In the genomic region with DNA sequence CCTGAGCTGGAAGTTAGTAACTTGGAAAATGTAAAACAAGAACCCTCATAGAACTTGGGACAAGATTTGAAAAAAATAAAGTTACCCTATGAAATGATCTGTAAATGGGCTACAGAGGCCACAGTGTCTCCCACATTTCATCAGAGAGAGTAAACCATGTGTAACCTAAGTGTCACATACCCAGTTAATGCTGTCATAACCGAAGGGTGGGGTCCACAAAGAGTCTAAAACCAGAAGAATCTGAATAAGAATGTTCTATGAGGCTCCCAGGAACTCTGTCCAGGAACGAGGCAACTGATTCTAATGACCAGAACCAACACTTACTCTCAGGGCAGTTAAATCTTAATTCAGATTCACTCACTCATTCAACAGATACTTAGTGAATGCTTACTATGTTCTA, we compare ENCODE assay signal across 1 cellular context.
TF ChIP-seq lines count a peak whose summit lies in the region.

No MANE protein-coding gene starts in this region.

TF ChIP-seq in H1, 55 proteins besides CTCF, POLR2A, EP300 and RAD21:
- TF ChIP-seq JUND (IDR thresholded peaks at IDR 0.05; ENCODE audit: low read length) (no peak), RBBP5 (IDR thresholded peaks at IDR 0.05; ENCODE audit: borderline replicate concordance, low read depth, low read length) (no peak), POLR2AphosphoS5 (IDR thresholded peaks at IDR 0.05; ENCODE audit: low read depth, low read length) (no peak), SIX5 (IDR thresholded peaks at IDR 0.05; ENCODE audit: low read depth, low read length) (no peak), NANOG (IDR thresholded peaks at IDR 0.05; ENCODE audit: insufficient read depth, low read depth, low read length, poor library complexity, severe bottlenecking) (no peak), CREB1 (IDR thresholded peaks at IDR 0.05) (no peak), EGR1 (IDR thresholded peaks at IDR 0.05; ENCODE audit: borderline replicate concordance, low read depth, low read length) (no peak), TEAD4 (IDR thresholded peaks at IDR 0.05; ENCODE audit: low read depth, low read length) (no peak), SP4 (IDR thresholded peaks at IDR 0.05; ENCODE audit: low read length) (no peak), BCL11A (IDR thresholded peaks at IDR 0.05; ENCODE audit: low read depth in 2 of 2, low read length in 2 of 2) (no peak), HDAC2 (IDR thresholded peaks at IDR 0.05; ENCODE audit: borderline replicate concordance in 1 of 2, low read depth in 2 of 2, low read length in 2 of 2) (no peak), SP1 (IDR thresholded peaks at IDR 0.05; ENCODE audit: low read depth, low read length) (no peak), KDM5A (IDR thresholded peaks at IDR 0.05; ENCODE audit: low read length) (no peak), SRF (IDR thresholded peaks at IDR 0.05; ENCODE audit: low read depth, low read length) (no peak), SP2 (IDR thresholded peaks at IDR 0.05; ENCODE audit: low read length) (no peak), SIRT6 (IDR thresholded peaks at IDR 0.05; ENCODE audit: low read length) (no peak), ZNF274 (IDR thresholded peaks at IDR 0.05; ENCODE audit: borderline replicate concordance, extremely low read depth, low read length) (no peak)
- TF ChIP-seq, protein P1, sequence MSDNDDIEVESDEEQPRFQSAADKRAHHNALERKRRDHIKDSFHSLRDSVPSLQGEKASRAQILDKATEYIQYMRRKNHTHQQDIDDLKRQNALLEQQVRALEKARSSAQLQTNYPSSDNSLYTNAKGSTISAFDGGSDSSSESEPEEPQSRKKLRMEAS (IDR thresholded peaks at IDR 0.05) = no peak
